ENCODE assay signal across 8 cellular contexts in genomic region chr20:59939052-59939878, GRCh38. TPM values are rescaled to one million over a fixed set of nuclear protein-coding genes. Genes with fewer than 3 reads are reported as not detected.
DNase-seq lines count a peak whose midpoint lies in the region; ATAC-seq, FAIRE-seq and TF ChIP-seq lines count a peak whose summit lies in the region.

No MANE protein-coding gene starts in this region.

- no peaks in the 10 kb centered on the region for H3K9me3 ChIP-seq in kidney (ENCODE audit: control insufficient read depth in 1 of 2, low read length in 2 of 2)

- TF ChIP-seq CTCF in astrocyte of the spinal cord (IDR thresholded peaks at IDR 0.05; ENCODE audit: low read depth, low read length) (no peak), kidney (IDR thresholded peaks at IDR 0.05; ENCODE audit: borderline replicate concordance, extremely low read depth, insufficient read depth) (no peak)

- peaks cover 10 to 16% of the 10 kb centered on the region in 2 donors for H3K4me1 ChIP-seq in kidney (ENCODE audit: control insufficient read depth in 1 of 2, insufficient read depth in 1 of 2, low read depth in 1 of 2, low read length in 2 of 2)

- DNase-seq in ELF-1 (ENCODE audit: low read depth, low spot score): peak; percentile 27
- DNase-seq in astrocyte of the spinal cord (ENCODE audit: low read depth, low spot score): no peak
- peak; percentile 78 for DNase-seq in kidney
- peak in 1 of 49 donors; percentile 44 for DNase-seq in substantia nigra (lab: John Stamatoyannopoulos, UW)
- DNase-seq in GOT3 (lab: John Stamatoyannopoulos, UW): no peak
- no peak for DNase-seq in stimulated activated CD4-positive, alpha-beta T cell treated with anti-CD3 and anti-CD28 coated beads, Interleukin-1b, Interleukin-23, amount 100 ng/mL, for 48 hours
- DNase-seq in NCI-H524 treated with DMSO at 0.1 percent for 48 hours (lab: John Stamatoyannopoulos, UW): no peak

- H3K4me3 ChIP-seq in astrocyte of the spinal cord (ENCODE audit: low read depth, low read length) (peak overlapping the region; percentile 80), kidney (ENCODE audit: low read length in 2 of 2) (peak overlapping the region; percentile 75 to 98)

- intact Hi-C loops in kidney (cut with DNase I): no loop called here

- H3K27ac ChIP-seq in kidney (ENCODE audit: low read depth in 2 of 2, low read length in 2 of 2) (peak overlapping the region; percentile 94 to 98), substantia nigra (ENCODE audit: low read depth, low read length, poor library complexity, severe bottlenecking) (peak overlapping the region; percentile 97)

- no peak for FAIRE-seq in kidney (lab: Jason Lieb, UNC)

- peaks cover 1 to 16% of the 10 kb centered on the region in 2 donors for H3K36me3 ChIP-seq in kidney (ENCODE audit: control insufficient read depth in 1 of 2, insufficient read depth in 2 of 2, low read length in 2 of 2)

- in situ Hi-C loops in astrocyte of the spinal cord (cut with HindIII; ENCODE audit: low sequenced_read_pairs): no loop called here

- H3K9ac ChIP-seq in kidney (ENCODE audit: low read length in 2 of 2): peak overlapping the region in 1 of 2 donors; percentile 69

- peak; percentile 35 for ATAC-seq in HG03439 (IDR thresholded peaks at IDR 0.05; ENCODE audit: unreplicated experiment)

RNA-seq across cellular contexts. Expression of gene PPP1R3D, which starts 0.8 kb away (rescaled TPM):
- 7.6 TPM for total RNA-seq in kidney
- 4.2 TPM for polyA plus RNA-seq in kidney (ENCODE audit: insufficient read depth, low read depth, low replicate concordance)

RNA-seq across cellular contexts. Expression of gene FAM217B, which starts 0.9 kb away (rescaled TPM):
- 15.5 TPM for total RNA-seq in kidney
- 3.2 TPM for polyA plus RNA-seq in kidney (ENCODE audit: insufficient read depth, low read depth, low replicate concordance)

RNA-seq across cellular contexts. Expression of gene SYCP2, which starts 5.8 kb away (rescaled TPM):
- total RNA-seq in kidney: 3.0 TPM
- polyA plus RNA-seq in kidney (ENCODE audit: insufficient read depth, low read depth, low replicate concordance): 2.1 TPM

RNA-seq across cellular contexts. Expression of gene CDH26, which starts 19.0 kb away (rescaled TPM):
- 2.4 TPM for total RNA-seq in kidney
- polyA plus RNA-seq in kidney (ENCODE audit: insufficient read depth, low read depth, low replicate concordance): 0.47 TPM

Comparison
In these comparisons a context has a peak if more than half of its experiments do, and no peak if none do; other contexts are left out.
1. DNase-seq: peak in ELF-1 (single experiment) and kidney (single experiment); none in astrocyte of the spinal cord (single experiment), GOT3 (single experiment), stimulated activated CD4-positive, alpha-beta T cell treated with anti-CD3 and anti-CD28 coated beads, Interleukin-1b, Interleukin-23, amount 100 ng/mL, for 48 hours (single experiment) and NCI-H524 treated with DMSO at 0.1 percent for 48 hours (single experiment).